ENCODE assay signal across 26 cellular contexts in the genomic region with DNA sequence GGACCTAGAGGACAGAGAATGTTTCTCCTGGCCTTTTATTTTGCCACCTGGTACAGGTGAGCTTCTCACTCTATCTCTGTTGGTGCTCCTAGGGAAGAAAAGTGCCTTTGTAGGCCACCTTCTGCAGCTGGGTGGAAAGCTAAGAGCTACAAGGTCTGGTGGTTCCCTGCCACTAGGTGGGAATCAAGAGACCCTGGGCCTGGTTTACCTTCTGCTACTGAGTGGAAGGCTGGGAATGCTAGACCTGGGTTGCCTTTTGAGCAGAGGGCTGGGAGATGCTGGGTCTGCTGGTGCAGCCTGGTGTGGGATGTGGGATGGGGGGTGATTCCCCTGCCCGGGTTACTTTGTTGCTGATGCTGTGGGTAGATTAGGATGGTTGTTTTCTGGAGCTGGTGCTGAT.
A peak's percentile ranks its signal among the peaks of the same experiment; 100 is the strongest.
DNase-seq lines count a peak whose midpoint lies in the region; ATAC-seq, FAIRE-seq and TF ChIP-seq lines count a peak whose summit lies in the region.
"Had no signal": no experiment of that assay in that cellular context is flagged by ENCODE, and none has a peak within 500 bp of the region (broad histone marks: within the 10 kb centered on the region; RNA-seq: fewer than 3 reads in every experiment).

No MANE protein-coding gene starts in this region.

- no peak overlapping the region for H3K4me3 ChIP-seq in H1 (ENCODE audit: extremely low read depth in 1 of 4, insufficient read depth in 2 of 4, low read depth in 3 of 4, low read length in 4 of 4)
- no peak overlapping the region for H3K4me3 ChIP-seq in esophagus muscularis mucosa
- H3K4me3 ChIP-seq: BLaER1, GM12878 had no signal

- no peak overlapping the region for H4K5ac ChIP-seq in H1 (ENCODE audit: insufficient read length, low read depth, low read length)

- no peak overlapping the region for H4K91ac ChIP-seq in H1 (replicated peaks; ENCODE audit: insufficient read length, low read length)

- no peak overlapping the region for H3K9ac ChIP-seq in H1 (replicated peaks in 1 of 4; ENCODE audit: extremely low read depth in 1 of 4, low read depth in 3 of 4, low read length in 3 of 4)
- H3K9ac ChIP-seq: BLaER1 had no signal

- no peaks in the 10 kb centered on the region for H3K9me3 ChIP-seq in H1 (ENCODE audit: insufficient read depth in 2 of 2, low read depth in 1 of 2, low read length in 1 of 2)
- peaks cover 0 to 11% (median 8%) of the 10 kb centered on the region in 4 donors for H3K9me3 ChIP-seq in esophagus muscularis mucosa
- H3K9me3 ChIP-seq: BE2C had no signal

- 100% methylated on average over 1 of the region's 1 CpG; no CpG with 5 or more reads in 1 of the 2 experiments for WGBS in H1 (ENCODE audit: extremely low coverage in 1 of 2, insufficient coverage in 1 of 2, insufficient read length in 1 of 2, insufficient replicate concordance in 2 of 2, low coverage in 1 of 2, low lambda C conversion rate in 2 of 2, missing lambda C conversion rate in 1 of 2), 2 experiments
- WGBS in esophagus muscularis mucosa, result 25% methylated on average over 1 of the region's 1 CpG

- TF ChIP-seq POLR2A in H1 (IDR thresholded peaks at IDR 0.05; ENCODE audit: control extremely low read depth in 1 of 2, low read depth in 2 of 2, low read length in 2 of 2) (no peak), esophagus muscularis mucosa (IDR thresholded peaks at IDR 0.05; ENCODE audit: low read depth) (no peak)

- H4K8ac ChIP-seq in H1 (ENCODE audit: extremely low read depth, insufficient read depth, low read length), result 0 out of 2 replicates have a peak overlapping the region, but pooled peaks have one; percentile 16

- no peak overlapping the region for H2BK20ac ChIP-seq in H1 (ENCODE audit: low read length)

- CTCF ChIA-PET in H1 (lab: Charles Lee; ENCODE audit: partially characterized antibody), result interaction anchor here (0.7 kb wide), 1 partner anchor 9 kb away, joined by 3 read pairs; no protein-coding TSS in a partner anchor

- DNase-seq in H1 (ENCODE audit: low read depth in 1 of 2, low spot score in 2 of 2) (no peak), esophagus muscularis mucosa (ENCODE audit: extremely low spot score) (peak; percentile 50), Kasumi-1 (lab: John Stamatoyannopoulos, UW) (no peak)
- DNase-seq in effector memory CD8-positive, alpha-beta T cell, result no peak
- DNase-seq in stimulated activated CD8-positive, alpha-beta memory T cell treated with anti-CD3 and anti-CD28 coated beads, Interleukin-4, amount 100 ng/mL, for 48 hours, result no peak
- DNase-seq: 8988T; ACHN; BE2C; C1 segment of cervical spinal cord; CD4-positive, alpha-beta memory T cell; CD4-positive, CD25-positive, alpha-beta regulatory T cell; CD8-positive, alpha-beta memory T cell; COR-L47; DMS 273 treated with DMSO at 0.1 percent for 48 hours; DMS153; DMS53; DMS79; DND-41; EL; GDM1 had no signal

- no peaks in the 10 kb centered on the region for H3K36me3 ChIP-seq in H1 (ENCODE audit: control insufficient read depth in 2 of 4, insufficient read depth in 4 of 4, low read length in 3 of 4)
- H3K36me3 ChIP-seq in esophagus muscularis mucosa, result no peaks in the 10 kb centered on the region
- H3K36me3 ChIP-seq: BE2C, BLaER1 had no signal

- H3K9me3 Mint-ChIP-seq in effector memory CD8-positive, alpha-beta T cell, result peaks cover 0 to 13% of the 10 kb centered on the region in 2 donors

- peak in 1 of 3 experiments; percentile 20; a peak in 1 of 4 replicates for TF ChIP-seq CTCF in H1 (IDR thresholded peaks at IDR 0.05; ENCODE audit: control extremely low read depth in 1 of 3, insufficient read depth in 1 of 3, low read depth in 1 of 3, low read length in 3 of 3)
- no peak for TF ChIP-seq CTCF in esophagus muscularis mucosa (IDR thresholded peaks at IDR 0.05)

- FAIRE-seq in H1 (lab: Jason Lieb, UNC), result no peak
- FAIRE-seq: A204.1, GM12878, GM12892, GM18507 had no signal

- no peak overlapping the region for H2BK12ac ChIP-seq in H1 (ENCODE audit: low read depth, low read length)

- H3K4me1 ChIP-seq in H1 (replicated peaks in 1 of 4; ENCODE audit: control insufficient read depth in 3 of 4, insufficient read depth in 4 of 4, low read length in 3 of 4), result no peaks in the 10 kb centered on the region
- no peaks in the 10 kb centered on the region for H3K4me1 ChIP-seq in esophagus muscularis mucosa
- H3K4me1 ChIP-seq: BE2C, BLaER1 had no signal

- no peaks in the 10 kb centered on the region for H3K36me3 Mint-ChIP-seq in effector memory CD8-positive, alpha-beta T cell (ENCODE audit: insufficient read depth)
- H3K36me3 Mint-ChIP-seq: CD14-positive monocyte; CD4-positive, alpha-beta memory T cell; CD4-positive, CD25-positive, alpha-beta regulatory T cell; CD8-positive, alpha-beta memory T cell had no signal

- H3K4ac ChIP-seq in H1 (replicated peaks; ENCODE audit: insufficient read length, low read depth, low read length), result no peak overlapping the region

- no peaks in the 10 kb centered on the region for H4K20me1 ChIP-seq in H1 (replicated peaks in 1 of 2; ENCODE audit: control insufficient read depth in 1 of 2, insufficient read depth in 2 of 2, low read length in 2 of 2)
- H4K20me1 ChIP-seq: BLaER1 had no signal

- no peak overlapping the region for H3K27ac ChIP-seq in H1 (ENCODE audit: low read depth, low read length)
- no peak overlapping the region for H3K27ac ChIP-seq in esophagus muscularis mucosa (replicated peaks in 1 of 4)
- H3K27ac ChIP-seq: BLaER1 had no signal

- H3K27me3 ChIP-seq in H1 (replicated peaks in 1 of 4; ENCODE audit: control insufficient read depth in 3 of 4, extremely low read depth in 1 of 4, insufficient read depth in 3 of 4, low read length in 3 of 4) (no peaks in the 10 kb centered on the region), esophagus muscularis mucosa (no peaks in the 10 kb centered on the region)
- H3K27me3 ChIP-seq: BLaER1 had no signal

- H3K56ac ChIP-seq in H1 (replicated peaks; ENCODE audit: insufficient read length, low read depth, low read length), result no peak overlapping the region

- no peak overlapping the region for H3K14ac ChIP-seq in H1 (ENCODE audit: insufficient read length)

- H2BK15ac ChIP-seq in H1 (ENCODE audit: low read length), result no peak overlapping the region

- no peak overlapping the region for H3K18ac ChIP-seq in H1 (ENCODE audit: extremely low read depth, low read length)

- H3K23ac ChIP-seq in H1 (ENCODE audit: insufficient read length), result no peak overlapping the region

- no peaks in the 10 kb centered on the region for H3K79me2 ChIP-seq in H1 (ENCODE audit: control insufficient read depth in 1 of 2, insufficient read depth in 2 of 2, low read length in 2 of 2)

- no peak overlapping the region for H2AK5ac ChIP-seq in H1 (ENCODE audit: low read depth, low read length)

- TF ChIP-seq EP300 in H1 (IDR thresholded peaks at IDR 0.05; ENCODE audit: borderline replicate concordance in 1 of 2, low read depth in 2 of 2, low read length in 2 of 2) (no peak), esophagus muscularis mucosa (IDR thresholded peaks at IDR 0.05) (no peak)

- ATAC-seq in effector memory CD8-positive, alpha-beta T cell (replicated peaks), result no peak
- ATAC-seq: GM12878 had no signal

- no peak overlapping the region for H2BK5ac ChIP-seq in H1 (ENCODE audit: low read depth, low read length)

- H3K27ac Mint-ChIP-seq in effector memory CD8-positive, alpha-beta T cell, result no peak overlapping the region
- H3K27ac Mint-ChIP-seq: CD14-positive monocyte; CD4-positive, alpha-beta memory T cell; CD4-positive, CD25-positive, alpha-beta regulatory T cell; CD8-positive, alpha-beta memory T cell had no signal

- POLR2A ChIA-PET in H1 (lab: Charles Lee; ENCODE audit: partially characterized antibody), result no interaction called here

- H3K79me1 ChIP-seq in H1 (ENCODE audit: low read depth, low read length), result no peaks in the 10 kb centered on the region

- no peak overlapping the region for H3K4me2 ChIP-seq in H1 (ENCODE audit: insufficient read depth in 1 of 2, low read depth in 2 of 2, low read length in 2 of 2)
- H3K4me2 ChIP-seq: BLaER1 had no signal

- intact Hi-C loops in esophagus muscularis mucosa (cut with DNase I), result loop anchor here (10.0 kb wide), 1 partner anchor 231 kb away; no protein-coding TSS in a partner anchor

- peaks cover 31 to 50% of the 10 kb centered on the region in 2 donors for H3K27me3 Mint-ChIP-seq in effector memory CD8-positive, alpha-beta T cell

- TF ChIP-seq RAD21 in H1 (IDR thresholded peaks at IDR 0.05 in 1 of 2, conservative IDR thresholded peaks at IDR 0.05 in 1 of 2; ENCODE audit: low read depth in 2 of 2, low read length in 2 of 2), result no peak; a peak in 1 of 4 replicates

- H2AFZ ChIP-seq in H1 (ENCODE audit: low read length), result no peak overlapping the region

- H3K4me1 Mint-ChIP-seq in effector memory CD8-positive, alpha-beta T cell (ENCODE audit: low read depth in 2 of 2), result no peaks in the 10 kb centered on the region
- H3K4me1 Mint-ChIP-seq: CD14-positive monocyte; CD4-positive, alpha-beta memory T cell; CD4-positive, CD25-positive, alpha-beta regulatory T cell; CD8-positive, alpha-beta memory T cell had no signal

- no peak overlapping the region for H3K4me3 Mint-ChIP-seq in effector memory CD8-positive, alpha-beta T cell
- H3K4me3 Mint-ChIP-seq: CD14-positive monocyte; CD4-positive, CD25-positive, alpha-beta regulatory T cell; CD8-positive, alpha-beta memory T cell had no signal

- H2BK120ac ChIP-seq in H1 (replicated peaks; ENCODE audit: low read depth, low read length), result no peak overlapping the region

- no peaks in the 10 kb centered on the region for H3K23me2 ChIP-seq in H1 (ENCODE audit: low read depth, low read length)

TF ChIP-seq in H1, 55 proteins besides CTCF, POLR2A, EP300 and RAD21 (continues in another document):
- TF ChIP-seq CHD2 (IDR thresholded peaks at IDR 0.05; ENCODE audit: low read length), result no peak
- no peak for TF ChIP-seq BACH1 (IDR thresholded peaks at IDR 0.05; ENCODE audit: low read length)
- no peak for TF ChIP-seq JUND (IDR thresholded peaks at IDR 0.05; ENCODE audit: low read length)
- no peak for TF ChIP-seq USF2 (IDR thresholded peaks at IDR 0.05; ENCODE audit: low read length)
- no peak for TF ChIP-seq ASH2L (IDR thresholded peaks at IDR 0.05; ENCODE audit: low read length)
- TF ChIP-seq SP2 (IDR thresholded peaks at IDR 0.05; ENCODE audit: low read length), result no peak
- no peak for TF ChIP-seq MAX (IDR thresholded peaks at IDR 0.05)
- no peak for TF ChIP-seq RBBP5 (IDR thresholded peaks at IDR 0.05; ENCODE audit: borderline replicate concordance, low read depth, low read length)
- no peak for TF ChIP-seq TCF12 (IDR thresholded peaks at IDR 0.05; ENCODE audit: low read depth, low read length)
- no peak for TF ChIP-seq BRCA1 (IDR thresholded peaks at IDR 0.05; ENCODE audit: low read depth, low read length)
